In genomic region chr10:75344170-75344569, GRCh38 we compare ENCODE assay signal across 1 cellular context.
A peak's percentile ranks its signal among the peaks of the same experiment; 100 is the strongest.
TF ChIP-seq lines count a peak whose summit lies in the region.

No MANE protein-coding gene starts in this region.

TF ChIP-seq in HEK293, 187 proteins besides CTCF, POLR2A, EP300 and RAD21 (continued from another document):
- TF ChIP-seq ZNF510 (tag by site-specific recombination; IDR thresholded peaks at IDR 0.05; ENCODE audit: insufficient replicate concordance) (peak; percentile 19), ZNF48 (tag by site-specific recombination; IDR thresholded peaks at IDR 0.05) (no peak), ZBTB21 (tag by site-specific recombination; IDR thresholded peaks at IDR 0.05) (no peak), ZFP41 (tag by site-specific recombination; IDR thresholded peaks at IDR 0.05; ENCODE audit: borderline replicate concordance) (no peak), ZNF513 (tag by site-specific recombination; IDR thresholded peaks at IDR 0.05) (no peak), ZNF621 (tag by site-specific recombination; IDR thresholded peaks at IDR 0.05) (no peak), ZNF561 (tag by site-specific recombination; IDR thresholded peaks at IDR 0.05; ENCODE audit: borderline replicate concordance) (no peak)
